Comparison of ENCODE assay signal across 15 cellular contexts in genomic region chr2:166882851-166883250, GRCh38. TPM values are rescaled to one million over a fixed set of nuclear protein-coding genes. Genes with fewer than 3 reads are reported as not detected.
A peak's percentile ranks its signal among the peaks of the same experiment; 100 is the strongest.
DNase-seq lines count a peak whose midpoint lies in the region; ATAC-seq lines count a peak whose summit lies in the region.
"Had no signal": no experiment of that assay in that cellular context is flagged by ENCODE, and none has a peak within 500 bp of the region (broad histone marks: within the 10 kb centered on the region; RNA-seq: fewer than 3 reads in every experiment).

No MANE protein-coding gene starts in this region.

- H3K27ac ChIP-seq in SK-N-MC: peak overlapping the region; percentile 68
- H3K27ac ChIP-seq: A549, C4-2B, HL-60 had no signal

- no peak overlapping the region for H3K9ac ChIP-seq in SK-N-MC (ENCODE audit: insufficient read length)

- peak; percentile 15 to 16 for DNase-seq in Kasumi-1 (lab: John Stamatoyannopoulos, UW)
- no peak for DNase-seq in SK-N-MC (ENCODE audit: low read depth, low spot score)
- peak; percentile 12 for DNase-seq in iris pigment epithelial cell (ENCODE audit: low read depth)
- no peak for DNase-seq in SKM-1 (lab: John Stamatoyannopoulos, UW; ENCODE audit: unreplicated experiment)
- DNase-seq in D341Med (ENCODE audit: low spot score): no peak
- DNase-seq in stimulated activated naive CD8-positive, alpha-beta T cell treated with anti-CD3 and anti-CD28 coated beads, Interleukin-15, Interleukin-2, amounts not matched to agents 100 U/mL and 50 U/mL, for 24 hours: no peak
- DNase-seq in H4 (ENCODE audit: low spot score): no peak
- DNase-seq: BE2C; CD4-positive, alpha-beta memory T cell; DMS153; DMS79 treated with DMSO at 0.1 percent for 48 hours; EL had no signal

- no peaks in the 10 kb centered on the region for H3K9me3 ChIP-seq in SK-N-MC (ENCODE audit: low read depth, low read length)
- H3K9me3 ChIP-seq: A549, BE2C had no signal

- H3K36me3 ChIP-seq in SK-N-MC (ENCODE audit: insufficient read depth, low read length): no peaks in the 10 kb centered on the region
- H3K36me3 ChIP-seq: BE2C had no signal

- no peak overlapping the region for H3K4me3 ChIP-seq in SK-N-MC
- H3K4me3 ChIP-seq: A549 had no signal

- no peak for ATAC-seq in stimulated activated naive CD8-positive, alpha-beta T cell treated with anti-CD3 and anti-CD28 coated beads, Interleukin-15, Interleukin-2, amounts not matched to agents 100 U/mL and 50 U/mL, for 24 hours
- ATAC-seq: A549 had no signal

RNA-seq across cellular contexts. Expression of gene XIRP2, which starts 5.4 kb away (rescaled TPM):
- not detected in 2 replicates for total RNA-seq in H4 (2014; rRNA removed; shearing (Covaris generic))
- total RNA-seq: CD4-positive, alpha-beta memory T cell had no signal

Comparison
In these comparisons a context has a peak if more than half of its experiments do, and no peak if none do; other contexts are left out.
1. DNase-seq: peak in Kasumi-1 (2 of 2) and iris pigment epithelial cell (single experiment); none in SK-N-MC (single experiment), SKM-1 (single experiment), D341Med (single experiment), stimulated activated naive CD8-positive, alpha-beta T cell treated with anti-CD3 and anti-CD28 coated beads, Interleukin-15, Interleukin-2, amounts not matched to agents 100 U/mL and 50 U/mL, for 24 hours (single experiment) and H4 (single experiment).